ENCODE assay signal across 21 cellular contexts in the genomic region with DNA sequence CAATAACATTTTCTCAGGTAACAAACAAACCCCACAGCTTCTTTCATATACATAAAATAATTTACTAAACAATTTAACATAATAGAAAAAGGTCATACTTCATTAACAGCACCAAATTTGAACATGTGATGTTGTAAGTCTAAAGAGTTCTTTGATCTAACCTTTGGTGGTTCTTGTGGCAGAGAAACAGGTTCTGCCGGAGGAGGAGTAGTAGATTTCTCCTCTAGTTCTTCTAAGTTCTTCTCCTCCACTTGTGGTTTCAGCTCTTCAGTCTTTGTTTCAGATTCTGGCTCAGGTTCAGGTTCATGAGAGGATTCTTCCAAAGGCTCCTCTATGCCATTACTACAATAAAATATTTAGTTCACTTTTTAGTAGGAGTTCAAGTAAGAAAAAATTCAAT. TPM values are rescaled to one million over a fixed set of nuclear protein-coding genes. Genes with fewer than 3 reads are reported as not detected.
DNase-seq lines count a peak whose midpoint lies in the region; ATAC-seq, FAIRE-seq and TF ChIP-seq lines count a peak whose summit lies in the region.
"Had no signal": no experiment of that assay in that cellular context is flagged by ENCODE, and none has a peak within 500 bp of the region (broad histone marks: within the 10 kb centered on the region; RNA-seq: fewer than 3 reads in every experiment).

No MANE protein-coding gene starts in this region.

- no peak for FAIRE-seq in HepG2 (lab: Jason Lieb, UNC)
- FAIRE-seq: HTR-8/SVneo had no signal

- H3K36me3 Mint-ChIP-seq in CD4-positive, alpha-beta T cell (ENCODE audit: low read depth) = peaks cover 99% of the 10 kb centered on the region
- H3K36me3 Mint-ChIP-seq in activated CD4-positive, alpha-beta memory T cell treated with anti-CD3 and anti-CD28 coated beads, Interleukin-2, amount 10 ng/mL, durations not matched to agents 7 days and 5 days (ENCODE audit: low read depth) = peaks cover 73% of the 10 kb centered on the region
- H3K36me3 Mint-ChIP-seq in mesothelial cell of epicardium = peaks cover 34% of the 10 kb centered on the region

- 95% methylated on average over 1 of the region's 1 CpG for WGBS in HepG2 (ENCODE audit: low lambda C conversion rate)

- no peak overlapping the region for H3K4me3 ChIP-seq in HepG2 (replicated peaks in 1 of 3; ENCODE audit: insufficient read depth in 1 of 3, low read depth in 2 of 3, low read length in 3 of 3)
- H3K4me3 ChIP-seq: mucosa of descending colon, pancreas, SJSA1, transverse colon had no signal

- no peaks in the 10 kb centered on the region for H3K9me3 Mint-ChIP-seq in CD4-positive, alpha-beta T cell
- H3K9me3 Mint-ChIP-seq in activated CD4-positive, alpha-beta memory T cell treated with anti-CD3 and anti-CD28 coated beads, Interleukin-2, amount 10 ng/mL, durations not matched to agents 7 days and 5 days = no peaks in the 10 kb centered on the region
- H3K9me3 Mint-ChIP-seq in mesothelial cell of epicardium = no peaks in the 10 kb centered on the region
- H3K9me3 Mint-ChIP-seq: H9 had no signal

- H4K20me1 ChIP-seq in HepG2 (ENCODE audit: insufficient read depth, low read length) = peaks cover 10% of the 10 kb centered on the region

- POLR2A ChIA-PET in CD4-positive, alpha-beta T cell (lab: Charles Lee) = interaction anchor here (0.6 to 3.2 kb wide), 4 partner anchors 10 to 247 kb away, joined by 3 to 24 read pairs (median 9); a partner anchor contains a TSS
- POLR2A ChIA-PET in activated CD4-positive, alpha-beta memory T cell treated with anti-CD3 and anti-CD28 coated beads, Interleukin-2, amount 10 ng/mL, durations not matched to agents 7 days and 5 days (lab: Charles Lee) = interaction anchor here (0.6 to 10.4 kb wide), 20 partner anchors 9 to 493 kb away, joined by 3 to 278 read pairs (median 4); a partner anchor contains a TSS
- POLR2A ChIA-PET in HepG2 (lab: Yijun Ruan, JAX) = no interaction called here

- no peak for TF ChIP-seq POLR2A in HepG2 (IDR thresholded peaks at IDR 0.05; ENCODE audit: insufficient read depth in 1 of 2, low read depth in 2 of 2, low read length in 2 of 2)

- H3K27me3 Mint-ChIP-seq in CD4-positive, alpha-beta T cell = no peaks in the 10 kb centered on the region
- no peaks in the 10 kb centered on the region for H3K27me3 Mint-ChIP-seq in activated CD4-positive, alpha-beta memory T cell treated with anti-CD3 and anti-CD28 coated beads, Interleukin-2, amount 10 ng/mL, durations not matched to agents 7 days and 5 days
- H3K27me3 Mint-ChIP-seq in mesothelial cell of epicardium (ENCODE audit: low read depth) = no peaks in the 10 kb centered on the region

- H3K36me3 ChIP-seq in HepG2 (replicated peaks in 1 of 2; ENCODE audit: control insufficient read depth in 1 of 2, insufficient read depth in 2 of 2, low read length in 2 of 2) = peaks cover 9 to 63% of the 10 kb centered on the region in 2 experiments

- no peak for TF ChIP-seq EP300 in HepG2 (IDR thresholded peaks at IDR 0.05; ENCODE audit: low read depth in 2 of 2, low read length in 2 of 2)
- TF ChIP-seq EP300 in HepG2 (CRISPR knock-in tag; IDR thresholded peaks at IDR 0.05; ENCODE audit: borderline replicate concordance) = no peak

- in situ Hi-C loops in HepG2 (cut with HindIII; ENCODE audit: extremely low pct_ligation_motif_present, low pct_unique_long_range_greater_than_20kb) = loop anchor here (10.0 kb wide), 1 partner anchor 50 kb away; no protein-coding TSS in a partner anchor

- no peaks in the 10 kb centered on the region for H3K27me3 ChIP-seq in CD4-positive, alpha-beta T cell (ENCODE audit: control insufficient read depth, insufficient read depth, low read length)
- no peaks in the 10 kb centered on the region for H3K27me3 ChIP-seq in HepG2 (ENCODE audit: control insufficient read depth in 1 of 2, insufficient read depth in 2 of 2, low read length in 2 of 2)
- H3K27me3 ChIP-seq: BE2C, pancreas, SJSA1, transverse colon had no signal

- intact Hi-C loops in CD4-positive, alpha-beta T cell (cut with DNase I, micrococcal nuclease) = loop anchor here (1.0 to 5.0 kb wide), 6 partner anchors 18 to 122 kb away; a partner anchor contains a TSS
- intact Hi-C loops in HepG2 (cut with micrococcal nuclease; ENCODE audit: unreplicated experiment) = loop anchor here (1.0 kb wide), 3 partner anchors 53 to 193 kb away; a partner anchor contains a TSS

- peak overlapping the region; percentile 43 for H3K27ac ChIP-seq in CD4-positive, alpha-beta T cell (ENCODE audit: low read depth, low read length)
- no peak overlapping the region for H3K27ac ChIP-seq in HepG2 (ENCODE audit: extremely low read length, insufficient read depth, low read length)
- H3K27ac ChIP-seq: pancreas, SJSA1, transverse colon had no signal

- H2AFZ ChIP-seq in HepG2 (ENCODE audit: low read length) = no peak overlapping the region

- no peak overlapping the region for H3K9ac ChIP-seq in HepG2 (ENCODE audit: insufficient read depth, low read depth, low read length)

- no peaks in the 10 kb centered on the region for H3K9me3 ChIP-seq in CD4-positive, alpha-beta T cell (ENCODE audit: control insufficient read depth, low read length)
- no peaks in the 10 kb centered on the region for H3K9me3 ChIP-seq in HepG2 (ENCODE audit: low read length)
- H3K9me3 ChIP-seq: BE2C, mucosa of descending colon, pancreas, SJSA1, transverse colon had no signal

- H3K4me1 Mint-ChIP-seq in CD4-positive, alpha-beta T cell (ENCODE audit: low read depth) = peaks cover 62% of the 10 kb centered on the region
- peaks cover 80% of the 10 kb centered on the region for H3K4me1 Mint-ChIP-seq in activated CD4-positive, alpha-beta memory T cell treated with anti-CD3 and anti-CD28 coated beads, Interleukin-2, amount 10 ng/mL, durations not matched to agents 7 days and 5 days
- no peaks in the 10 kb centered on the region for H3K4me1 Mint-ChIP-seq in mesothelial cell of epicardium

- H3K4me1 ChIP-seq in HepG2 (ENCODE audit: insufficient read depth, low read length) = 0 out of 2 replicates have a peak, but pooled peaks cover 4% of the 10 kb centered on the region
- H3K4me1 ChIP-seq: BE2C had no signal

- no peak for TF ChIP-seq RAD21 in HepG2 (CRISPR knock-in tag; IDR thresholded peaks at IDR 0.05)

- peak overlapping the region; percentile 78 for H3K27ac Mint-ChIP-seq in CD4-positive, alpha-beta T cell
- H3K27ac Mint-ChIP-seq in activated CD4-positive, alpha-beta memory T cell treated with anti-CD3 and anti-CD28 coated beads, Interleukin-2, amount 10 ng/mL, durations not matched to agents 7 days and 5 days = peak overlapping the region; percentile 90
- peak overlapping the region; percentile 30 for H3K27ac Mint-ChIP-seq in mesothelial cell of epicardium

- TF ChIP-seq CTCF in CD4-positive, alpha-beta T cell (IDR thresholded peaks at IDR 0.05) = no peak
- TF ChIP-seq CTCF in mesothelial cell of epicardium (IDR thresholded peaks at IDR 0.05; ENCODE audit: unreplicated experiment) (no peak), HepG2 (CRISPR knock-in tag; IDR thresholded peaks at IDR 0.05) (no peak)

- BruUV-seq in HepG2 (replicated peaks; lab: Mats Ljungman, UMichigan) = no TSS peak

- CTCF ChIA-PET in CD4-positive, alpha-beta T cell (lab: Charles Lee) = interaction anchor here (1.2 to 3.6 kb wide), 4 partner anchors 10 to 69 kb away, joined by 3 to 16 read pairs (median 4); a partner anchor contains a TSS
- CTCF ChIA-PET in activated CD4-positive, alpha-beta memory T cell treated with anti-CD3 and anti-CD28 coated beads, Interleukin-2, amount 10 ng/mL, durations not matched to agents 7 days and 5 days (lab: Charles Lee) = interaction anchor here (0.7 to 6.3 kb wide), 12 partner anchors 8 to 193 kb away, joined by 3 to 72 read pairs (median 4); a partner anchor contains a TSS
- CTCF ChIA-PET in HepG2 (lab: Yijun Ruan, JAX; ENCODE audit: low intra/inter-chr PET ratio, low total read pairs) = interaction anchor here (2.1 kb wide), 1 partner anchor 69 kb away, joined by 12 read pairs; a partner anchor contains a TSS

- no peak overlapping the region for H3K4me2 ChIP-seq in HepG2 (ENCODE audit: low read depth, low read length)

- peak; percentile 38 for ATAC-seq in CD4-positive, alpha-beta T cell (ENCODE audit: poor library complexity)
- ATAC-seq in HepG2 (no peak), GM19023 (IDR thresholded peaks at IDR 0.05; ENCODE audit: unreplicated experiment) (no peak)
- ATAC-seq: pancreas had no signal

- no peak for DNase-seq in CD4-positive, alpha-beta T cell
- DNase-seq in DMS79 treated with DMSO at 0.1 percent for 48 hours (lab: John Stamatoyannopoulos, UW) = peak; percentile 69
- no peak for DNase-seq in activated CD4-positive, alpha-beta memory T cell treated with anti-CD3 and anti-CD28 coated beads, Interleukin-2, amount 10 ng/mL, durations not matched to agents 7 days and 5 days
- no peak for DNase-seq in mesothelial cell of epicardium (ENCODE audit: low spot score in 2 of 2, unreplicated experiment in 2 of 2)
- DNase-seq in NCI-H187 treated with DMSO at 0.1 percent for 48 hours (lab: John Stamatoyannopoulos, UW) = no peak
- no peak for DNase-seq in HepG2 (ENCODE audit: low spot score)
- no peak for DNase-seq in islet precursor cell
- DNase-seq: activated CD8-positive, alpha-beta memory T cell treated with anti-CD3 and anti-CD28 coated beads for 24 hours; BE2C; DMS53; H9; mucosa of descending colon; NCI-H2029; NCI-H524; pancreas; stimulated activated CD4-positive, alpha-beta T cell treated with anti-CD3 and anti-CD28 coated beads, Interleukin-4, amount 100 ng/mL, for 1 hour; transverse colon had no signal

- peak overlapping the region; percentile 7 for H3K4me3 Mint-ChIP-seq in CD4-positive, alpha-beta T cell
- peak overlapping the region; percentile 36 for H3K4me3 Mint-ChIP-seq in activated CD4-positive, alpha-beta memory T cell treated with anti-CD3 and anti-CD28 coated beads, Interleukin-2, amount 10 ng/mL, durations not matched to agents 7 days and 5 days
- no peak overlapping the region for H3K4me3 Mint-ChIP-seq in mesothelial cell of epicardium
- H3K4me3 Mint-ChIP-seq: H9 had no signal

- H3K79me2 ChIP-seq in HepG2 (ENCODE audit: insufficient read depth, low read length) = peaks cover 23% of the 10 kb centered on the region

RNA-seq across cellular contexts. Expression of a gene that starts 18.3 kb away (rescaled TPM):
- 100 to 1,000 TPM; 319 to 322 TPM for total RNA-seq in CD4-positive, alpha-beta T cell
- total RNA-seq in activated CD4-positive, alpha-beta memory T cell treated with anti-CD3 and anti-CD28 coated beads, Interleukin-2, amount 10 ng/mL, durations not matched to agents 7 days and 5 days = 100 to 1,000 TPM; 185 to 187 TPM
- 169 to 178 TPM (median 175 TPM) in 3 replicates for total RNA-seq in mesothelial cell of epicardium
- 179 and 316 TPM in 2 replicates for total RNA-seq in HepG2 (2016; rRNA removed; fragmentation: Illumina TruSeq; extraction: Trizol)
- 11.2 and 19.7 TPM in 2 replicates for total RNA-seq in HepG2 (2016; cell fraction: cytosol; rRNA removed; fragmentation: Illumina TruSeq; extraction: Trizol; ENCODE audit: low read depth)
- total RNA-seq in HepG2 (2016; cell fraction: insoluble cytoplasmic fraction; rRNA removed; fragmentation: Illumina TruSeq; extraction: Trizol) = 189 and 305 TPM in 2 replicates
- 43.1 and 44.4 TPM in 2 replicates for total RNA-seq in HepG2 (2016; cell fraction: membrane; rRNA removed; fragmentation: Illumina TruSeq; extraction: Trizol)
- 111 and 112 TPM in 2 replicates for total RNA-seq in HepG2 (2016; cell fraction: nucleus; rRNA removed; fragmentation: Illumina TruSeq; extraction: Trizol)
- polyA plus RNA-seq in HepG2 (2011; rRNA removed) = 45.9 and 51.7 TPM in 2 replicates
- polyA plus RNA-seq in HepG2 (2011; cell fraction: cytosol; rRNA removed) = 27.1 and 46.8 TPM in 2 replicates
- 15.9 and 17.2 TPM in 2 replicates for polyA plus RNA-seq in HepG2 (2011; cell fraction: nucleus; rRNA removed)
- 70.5 and 76.8 TPM in 2 replicates for polyA plus RNA-seq in HepG2 (2012)
- polyA plus RNA-seq in HepG2 (2016; cell fraction: cytosol; fragmentation: Illumina TruSeq; extraction: Trizol; ENCODE audit: low read depth) = 5.2 and 5.9 TPM in 2 replicates
- 205 and 220 TPM in 2 replicates for polyA plus RNA-seq in HepG2 (2016; cell fraction: insoluble cytoplasmic fraction; fragmentation: Illumina TruSeq; extraction: Trizol; ENCODE audit: low read depth)
- polyA plus RNA-seq in HepG2 (2016; cell fraction: membrane; fragmentation: Illumina TruSeq; extraction: Trizol; ENCODE audit: low read depth) = 17.8 and 19.9 TPM in 2 replicates
- polyA plus RNA-seq in HepG2 (2016; cell fraction: nucleus; fragmentation: Illumina TruSeq; extraction: Trizol; ENCODE audit: insufficient read depth, low read depth) = 75.9 and 78.7 TPM in 2 replicates
- 31.2 and 31.4 TPM in 2 replicates for polyA minus RNA-seq in HepG2 (2011; rRNA and poly(A)+ RNA removed; ENCODE audit: low replicate concordance)
- polyA minus RNA-seq in HepG2 (2011; cell fraction: cytosol; rRNA and poly(A)+ RNA removed) = 69.6 and 72.0 TPM in 2 replicates
- polyA minus RNA-seq in HepG2 (2011; cell fraction: nucleus; rRNA and poly(A)+ RNA removed) = 61.0 and 82.1 TPM in 2 replicates

RNA-seq across cellular contexts. Expression of a gene that starts 24.6 kb away (rescaled TPM):
- under 1 TPM; 0.38 to 0.92 TPM for total RNA-seq in CD4-positive, alpha-beta T cell
- 1 to 10 TPM; 1.3 to 1.4 TPM for total RNA-seq in activated CD4-positive, alpha-beta memory T cell treated with anti-CD3 and anti-CD28 coated beads, Interleukin-2, amount 10 ng/mL, durations not matched to agents 7 days and 5 days
- 2.1 to 3.0 TPM (median 3.0 TPM) in 3 replicates for total RNA-seq in mesothelial cell of epicardium
- total RNA-seq in HepG2 (2016; rRNA removed; fragmentation: Illumina TruSeq; extraction: Trizol) = not detected in 2 replicates
- not detected in 2 replicates for total RNA-seq in HepG2 (2016; cell fraction: cytosol; rRNA removed; fragmentation: Illumina TruSeq; extraction: Trizol; ENCODE audit: low read depth)
- not detected in 2 replicates for total RNA-seq in HepG2 (2016; cell fraction: insoluble cytoplasmic fraction; rRNA removed; fragmentation: Illumina TruSeq; extraction: Trizol)
- total RNA-seq in HepG2 (2016; cell fraction: membrane; rRNA removed; fragmentation: Illumina TruSeq; extraction: Trizol) = not detected in 2 replicates
- not detected in 2 replicates for total RNA-seq in HepG2 (2016; cell fraction: nucleus; rRNA removed; fragmentation: Illumina TruSeq; extraction: Trizol)
- not detected in 2 replicates for polyA plus RNA-seq in HepG2 (2011; rRNA removed)
- polyA plus RNA-seq in HepG2 (2011; cell fraction: cytosol; rRNA removed) = not detected in 2 replicates
- not detected in 2 replicates for polyA plus RNA-seq in HepG2 (2011; cell fraction: nucleus; rRNA removed)
- polyA plus RNA-seq in HepG2 (2012) = not detected in 2 replicates
- not detected in 2 replicates for polyA plus RNA-seq in HepG2 (2016; cell fraction: cytosol; fragmentation: Illumina TruSeq; extraction: Trizol; ENCODE audit: low read depth)
- polyA plus RNA-seq in HepG2 (2016; cell fraction: insoluble cytoplasmic fraction; fragmentation: Illumina TruSeq; extraction: Trizol; ENCODE audit: low read depth) = not detected in 2 replicates
- not detected in 2 replicates for polyA plus RNA-seq in HepG2 (2016; cell fraction: membrane; fragmentation: Illumina TruSeq; extraction: Trizol; ENCODE audit: low read depth)
- polyA plus RNA-seq in HepG2 (2016; cell fraction: nucleus; fragmentation: Illumina TruSeq; extraction: Trizol; ENCODE audit: insufficient read depth, low read depth) = not detected in 2 replicates
- polyA minus RNA-seq in HepG2 (2011; rRNA and poly(A)+ RNA removed; ENCODE audit: low replicate concordance) = not detected in 2 replicates
- not detected in 2 replicates for polyA minus RNA-seq in HepG2 (2011; cell fraction: cytosol; rRNA and poly(A)+ RNA removed)
- not detected in 2 replicates for polyA minus RNA-seq in HepG2 (2011; cell fraction: nucleus; rRNA and poly(A)+ RNA removed)
- total RNA-seq: skeletal muscle tissue had no signal

Comparison
In these comparisons a context has a peak if more than half of its experiments do, and no peak if none do; other contexts are left out.
1. H3K27ac Mint-ChIP-seq: peak in every context shown above with its lines; median percentile 90 in activated CD4-positive, alpha-beta memory T cell treated with anti-CD3 and anti-CD28 coated beads, Interleukin-2, amount 10 ng/mL, durations not matched to agents 7 days and 5 days; 78 in CD4-positive, alpha-beta T cell; 30 in mesothelial cell of epicardium.